In genomic region chr14:50577983-50578382, GRCh38 we compare ENCODE assay signal across 21 cellular contexts. TPM values are rescaled to one million over a fixed set of nuclear protein-coding genes. Genes with fewer than 3 reads are reported as not detected.
DNase-seq lines count a peak whose midpoint lies in the region; ATAC-seq, FAIRE-seq and TF ChIP-seq lines count a peak whose summit lies in the region.
"Had no signal": no experiment of that assay in that cellular context is flagged by ENCODE, and none has a peak within 500 bp of the region (broad histone marks: within the 10 kb centered on the region; RNA-seq: fewer than 3 reads in every experiment).

No MANE protein-coding gene starts in this region.

- H3K27ac ChIP-seq in A549 (no peak overlapping the region), IMR-90 (ENCODE audit: insufficient read depth, low read length) (no peak overlapping the region)
- H3K27ac ChIP-seq: BLaER1 treated with 17β-estradiol and CSF1 and Interleukin-3, amounts not matched to agents 10 nM and 100 nM; GM23248 had no signal

- H3K4me1 ChIP-seq in A549 (no peaks in the 10 kb centered on the region; the same call in 2 of the 3 replicates), IMR-90 (ENCODE audit: control insufficient read depth, insufficient read depth, low read length) (peaks cover 2% of the 10 kb centered on the region; the same call in 1 of the 2 replicates)
- H3K4me1 ChIP-seq: BE2C had no signal

- H3K4me3 Mint-ChIP-seq in HFFc6, result no peak overlapping the region
- H3K4me3 Mint-ChIP-seq: CD14-positive monocyte; CD4-positive, alpha-beta T cell; CD8-positive, alpha-beta memory T cell had no signal

- ATAC-seq in A549 (no peak), IMR-90 (ENCODE audit: low read depth) (no peak), GM19035 (IDR thresholded peaks at IDR 0.05; ENCODE audit: unreplicated experiment) (no peak)

- no peak overlapping the region for H2BK120ac ChIP-seq in IMR-90 (ENCODE audit: low read depth, low read length)

- peaks cover 4 to 5% of the 10 kb centered on the region in 2 experiments; a peak in 1 of 4 replicates for H3K79me1 ChIP-seq in IMR-90 (ENCODE audit: low read depth in 1 of 2, low read length in 2 of 2)

- H4K8ac ChIP-seq in IMR-90 (ENCODE audit: low read depth in 2 of 2, low read length in 2 of 2), result no peak overlapping the region

- TF ChIP-seq CTCF in A549 (IDR thresholded peaks at IDR 0.05) (no peak), IMR-90 (conservative IDR thresholded peaks at IDR 0.05; ENCODE audit: low read depth, low read length) (no peak), HFFc6 (IDR thresholded peaks at IDR 0.05) (no peak)

- intact Hi-C loops in IMR-90 (cut with micrococcal nuclease) (loop anchor here (10.0 kb wide), 1 partner anchor 467 kb away; no protein-coding TSS in a partner anchor), posterior cingulate gyrus (cut with DNase I) (no loop called here)

- no peak overlapping the region for H3K27ac Mint-ChIP-seq in HFFc6
- H3K27ac Mint-ChIP-seq: CD14-positive monocyte; CD4-positive, alpha-beta T cell; CD8-positive, alpha-beta memory T cell had no signal

- no peak for TF ChIP-seq POLR2A in A549 (IDR thresholded peaks at IDR 0.05; ENCODE audit: low read length)
- no peak for TF ChIP-seq POLR2A in IMR-90 (IDR thresholded peaks at IDR 0.05; ENCODE audit: low read depth, low read length)

- peaks cover 17% of the 10 kb centered on the region for H3K27me3 Mint-ChIP-seq in HFFc6 (ENCODE audit: insufficient read depth)
- H3K27me3 Mint-ChIP-seq: CD4-positive, alpha-beta T cell had no signal

- no peaks in the 10 kb centered on the region for H3K4me1 Mint-ChIP-seq in HFFc6 (ENCODE audit: low read depth)
- H3K4me1 Mint-ChIP-seq: CD8-positive, alpha-beta memory T cell had no signal

- no peak overlapping the region for H4K91ac ChIP-seq in IMR-90 (ENCODE audit: insufficient read depth, low read depth, low read length)

- no peaks in the 10 kb centered on the region for H3K27me3 ChIP-seq in IMR-90 (ENCODE audit: control insufficient read depth, insufficient read depth, low read length)
- H3K27me3 ChIP-seq: BE2C; BLaER1 treated with 17β-estradiol and CSF1 and Interleukin-3, amounts not matched to agents 10 nM and 100 nM had no signal

- H3K4me2 ChIP-seq in A549, result no peak overlapping the region
- H3K4me2 ChIP-seq in IMR-90 (ENCODE audit: low read depth, low read length), result no peak overlapping the region

- TF ChIP-seq RAD21 in A549 (conservative IDR thresholded peaks at IDR 0.05 in 1 of 2, IDR thresholded peaks at IDR 0.05 in 1 of 2) (no peak), IMR-90 (IDR thresholded peaks at IDR 0.05; ENCODE audit: low read length) (no peak)

- no peak overlapping the region for H3K56ac ChIP-seq in IMR-90 (ENCODE audit: extremely low read depth, insufficient read depth, low read length)

- no peak overlapping the region for H3K4me3 ChIP-seq in A549
- no peak overlapping the region for H3K4me3 ChIP-seq in IMR-90 (ENCODE audit: insufficient read depth, low read depth, low read length)
- H3K4me3 ChIP-seq: BLaER1 treated with 17β-estradiol and CSF1 and Interleukin-3, amounts not matched to agents 10 nM and 100 nM; GM23248 had no signal

- no peak overlapping the region for H2BK15ac ChIP-seq in IMR-90 (ENCODE audit: low read depth, low read length)

- no peak overlapping the region for H4K5ac ChIP-seq in IMR-90 (ENCODE audit: low read depth, low read length)

- no peak overlapping the region for H3K4ac ChIP-seq in IMR-90 (ENCODE audit: low read depth, low read length)

- no peaks in the 10 kb centered on the region for H3K36me3 ChIP-seq in IMR-90 (ENCODE audit: control insufficient read depth, insufficient read depth, low read length)
- H3K36me3 ChIP-seq: BE2C; BLaER1 treated with 17β-estradiol and CSF1 and Interleukin-3, amounts not matched to agents 10 nM and 100 nM had no signal

- H3K9ac ChIP-seq in IMR-90 (ENCODE audit: low read depth, low read length), result no peak overlapping the region
- H3K9ac ChIP-seq: BLaER1 treated with 17β-estradiol and CSF1 and Interleukin-3, amounts not matched to agents 10 nM and 100 nM; GM23248 had no signal

- H3K9me3 ChIP-seq in A549 (no peaks in the 10 kb centered on the region), IMR-90 (ENCODE audit: control insufficient read depth, insufficient read depth, low read length) (no peaks in the 10 kb centered on the region)
- H3K9me3 ChIP-seq: BE2C had no signal

- no peak overlapping the region for H2BK20ac ChIP-seq in IMR-90 (ENCODE audit: low read depth, low read length)

- no peaks in the 10 kb centered on the region for H3K9me3 Mint-ChIP-seq in HFFc6
- H3K9me3 Mint-ChIP-seq: CD4-positive, alpha-beta T cell had no signal

- CTCF ChIA-PET in A549 (lab: Yijun Ruan, JAX) (interaction anchor here (0.6 kb wide), 1 partner anchor 223 kb away, joined by 3 read pairs; no protein-coding TSS in a partner anchor), IMR-90 (lab: Yijun Ruan, JAX) (no interaction called here)

- FAIRE-seq in A549 (lab: Jason Lieb, UNC), result no peak
- peak; percentile 79 for FAIRE-seq in colon (lab: Jason Lieb, UNC)
- FAIRE-seq: GM12891, GM18507, H1 had no signal

- no TSS peak for BruUV-seq in IMR-90 (replicated peaks; lab: Mats Ljungman, UMichigan)

- DNase-seq in A549 (ENCODE audit: low read depth in 1 of 2, low spot score in 1 of 2) (no peak), IMR-90 (no peak), HFFc6 (no peak), posterior cingulate gyrus (no peak)
- DNase-seq: ACHN; BE2C; CD4-positive, alpha-beta T cell; CD8-positive, alpha-beta memory T cell; DMS53; DMS79 treated with DMSO at 0.1 percent for 48 hours; GF-D8; GM23248; H7; HCEC 1CT had no signal

- H4K20me1 ChIP-seq in IMR-90 (ENCODE audit: insufficient read depth, low read length), result no peaks in the 10 kb centered on the region
- H4K20me1 ChIP-seq: BLaER1 treated with 17β-estradiol and CSF1 and Interleukin-3, amounts not matched to agents 10 nM and 100 nM had no signal

- no peak overlapping the region for H2AK9ac ChIP-seq in IMR-90 (replicated peaks; ENCODE audit: low read depth, low read length, poor library complexity)

- TF ChIP-seq EP300 in A549 (IDR thresholded peaks at IDR 0.05), result no peak

- in situ Hi-C loops in IMR-90 (cut with MboI; ENCODE audit: low sequenced_read_pairs), result loop anchor here (25.0 kb wide), 1 partner anchor 634 kb away; no protein-coding TSS in a partner anchor

- no peak overlapping the region for H3K18ac ChIP-seq in IMR-90 (ENCODE audit: low read depth, low read length)

- H2AFZ ChIP-seq in IMR-90 (replicated peaks; ENCODE audit: low read length, poor library complexity), result no peak overlapping the region
- H2AFZ ChIP-seq: GM23248 had no signal

- POLR2A ChIA-PET in A549 (lab: Yijun Ruan, JAX), result no interaction called here
- POLR2A ChIA-PET in IMR-90 (lab: Charles Lee; ENCODE audit: unreplicated experiment), result no interaction called here

- dilution Hi-C loops in IMR-90 (cut with HindIII; ENCODE audit: low sequenced_read_pairs, unreplicated experiment), result no loop called here

- H3K36me3 Mint-ChIP-seq in HFFc6 (ENCODE audit: low read depth), result no peaks in the 10 kb centered on the region
- H3K36me3 Mint-ChIP-seq: CD14-positive monocyte; CD8-positive, alpha-beta memory T cell had no signal

- no peak overlapping the region for H2AK5ac ChIP-seq in IMR-90 (ENCODE audit: low read depth, low read length)

- H3K23ac ChIP-seq in IMR-90 (ENCODE audit: low read depth, low read length), result no peak overlapping the region

- H3K14ac ChIP-seq in IMR-90 (replicated peaks; ENCODE audit: low read depth, low read length), result no peak overlapping the region

- H3K9me1 ChIP-seq in IMR-90 (ENCODE audit: insufficient read depth, low read length), result no peaks in the 10 kb centered on the region

- H2BK5ac ChIP-seq in IMR-90 (ENCODE audit: low read depth, low read length, poor library complexity, severe bottlenecking), result no peak overlapping the region

TF ChIP-seq in A549, 52 proteins besides CTCF, POLR2A, EP300 and RAD21:
- TF ChIP-seq HEYL (CRISPR knock-in tag; IDR thresholded peaks at IDR 0.05) (no peak), MAFK (IDR thresholded peaks at IDR 0.05; ENCODE audit: partially characterized antibody) (peak; percentile 65)

TF ChIP-seq in IMR-90, 13 proteins besides CTCF, POLR2A, EP300 and RAD21 (continues in another document):
- TF ChIP-seq RCOR1 (IDR thresholded peaks at IDR 0.05; ENCODE audit: insufficient replicate concordance, low read length), result no peak
- TF ChIP-seq CHD1 (IDR thresholded peaks at IDR 0.05; ENCODE audit: low read depth, low read length), result no peak
- no peak for TF ChIP-seq CEBPB (IDR thresholded peaks at IDR 0.05; ENCODE audit: low read depth, low read length)
- no peak for TF ChIP-seq NFE2L2 (IDR thresholded peaks at IDR 0.05; ENCODE audit: low read depth, low read length)
- TF ChIP-seq MAZ (IDR thresholded peaks at IDR 0.05; ENCODE audit: borderline replicate concordance, low read depth, low read length), result no peak
- TF ChIP-seq MAFK (IDR thresholded peaks at IDR 0.05; ENCODE audit: low read depth, low read length), result peak; percentile 78

RNA-seq across cellular contexts. Expression of gene ATL1, which starts 18.0 kb away (rescaled TPM):
- 4.4 and 4.7 TPM in 2 replicates for polyA plus RNA-seq in A549 (2011; rRNA removed)
- polyA plus RNA-seq in A549 (2012; cell fraction: cytosol; rRNA removed), result 0.90 and 1.3 TPM in 2 replicates
- 0.50 and 1.1 TPM in 2 replicates for polyA plus RNA-seq in A549 (2012; cell fraction: nucleus; rRNA removed)
- polyA plus RNA-seq in A549 (2017; fragmentation: RNase III; extraction: RNeasy Plus Mini Kit Qiagen cat#74134 plus additional on column Dnase treatment), result 4.2 to 6.6 TPM (median 5.1 TPM) in 3 replicates
- 3.3 and 4.2 TPM in 2 replicates for polyA minus RNA-seq in A549 (2011; rRNA and poly(A)+ RNA removed)
- 10.3 and 12.2 TPM in 2 replicates for total RNA-seq in IMR-90 (2012; rRNA removed)
- polyA plus RNA-seq in IMR-90 (2012; rRNA removed), result 5.3 and 6.0 TPM in 2 replicates
- 1.5 and 3.6 TPM in 2 replicates for polyA plus RNA-seq in IMR-90 (2012; cell fraction: cytosol; rRNA removed)
- polyA plus RNA-seq in IMR-90 (2012; cell fraction: nucleus; rRNA removed; ENCODE audit: low replicate concordance), result 2.4 and 3.9 TPM in 2 replicates
- under 1 TPM; 0.35 to 0.92 (median 0.48) TPM for total RNA-seq in HFFc6 (2021; fragmentation: NEBNext Ultra II Directional; extraction: Animal tissue kit (Norgen Biotek cat#: 25700))

RNA-seq across cellular contexts. Expression of gene MAP4K5, which starts 45.6 kb away (rescaled TPM):
- polyA plus RNA-seq in A549 (2011; rRNA removed), result 18.7 and 20.0 TPM in 2 replicates
- 14.5 TPM in 2 replicates for polyA plus RNA-seq in A549 (2012; cell fraction: cytosol; rRNA removed)
- 15.9 and 35.3 TPM in 2 replicates for polyA plus RNA-seq in A549 (2012; cell fraction: nucleus; rRNA removed)
- 28.8 to 32.9 TPM (median 30.8 TPM) in 3 replicates for polyA plus RNA-seq in A549 (2017; fragmentation: RNase III; extraction: RNeasy Plus Mini Kit Qiagen cat#74134 plus additional on column Dnase treatment)
- polyA minus RNA-seq in A549 (2011; rRNA and poly(A)+ RNA removed), result 9.1 and 11.1 TPM in 2 replicates
- total RNA-seq in IMR-90 (2012; rRNA removed), result 46.1 and 66.1 TPM in 2 replicates
- 27.5 and 33.1 TPM in 2 replicates for polyA plus RNA-seq in IMR-90 (2012; rRNA removed)
- polyA plus RNA-seq in IMR-90 (2012; cell fraction: cytosol; rRNA removed), result 74.9 and 171 TPM in 2 replicates
- 104 and 109 TPM in 2 replicates for polyA plus RNA-seq in IMR-90 (2012; cell fraction: nucleus; rRNA removed; ENCODE audit: low replicate concordance)
- 10 to 100 TPM; 61.4 to 74.5 (median 69.7) TPM for total RNA-seq in HFFc6 (2021; fragmentation: NEBNext Ultra II Directional; extraction: Animal tissue kit (Norgen Biotek cat#: 25700))
